In genomic region chr3:41304603-41305002, GRCh38 we compare ENCODE assay signal across 12 cellular contexts.
DNase-seq lines count a peak whose midpoint lies in the region; ATAC-seq and TF ChIP-seq lines count a peak whose summit lies in the region.
"Had no signal": no experiment of that assay in that cellular context is flagged by ENCODE, and none has a peak within 500 bp of the region (broad histone marks: within the 10 kb centered on the region; RNA-seq: fewer than 3 reads in every experiment).

No MANE protein-coding gene starts in this region.

- H3K9me2 ChIP-seq in PC-3 (replicated peaks; ENCODE audit: low read length), result no peaks in the 10 kb centered on the region

- no peaks in the 10 kb centered on the region for H3K36me3 ChIP-seq in PC-3 (ENCODE audit: low read depth, low read length)
- no peaks in the 10 kb centered on the region for H3K36me3 ChIP-seq in neural progenitor cell

- POLR2A ChIA-PET in PC-3 (lab: Charles Lee; ENCODE audit: unreplicated experiment), result no interaction called here

- CTCF ChIA-PET in PC-3 (lab: Charles Lee), result no interaction called here
- CTCF ChIA-PET in activated naive CD4-positive, alpha-beta T cell treated with anti-CD3 and anti-CD28 coated beads for 36 hours (lab: Charles Lee), result no interaction called here

- intact Hi-C loops in PC-3 (cut with micrococcal nuclease), result no loop called here
- intact Hi-C loops in activated naive CD4-positive, alpha-beta T cell treated with anti-CD3 and anti-CD28 coated beads for 36 hours (cut with micrococcal nuclease), result no loop called here

- peaks cover 2% of the 10 kb centered on the region for H3K36me3 Mint-ChIP-seq in neural progenitor cell
- no peaks in the 10 kb centered on the region for H3K36me3 Mint-ChIP-seq in activated naive CD4-positive, alpha-beta T cell treated with anti-CD3 and anti-CD28 coated beads for 36 hours (ENCODE audit: low read depth)
- H3K36me3 Mint-ChIP-seq: activated naive CD8-positive, alpha-beta T cell treated with anti-CD3 and anti-CD28 coated beads, Interleukin-2, amount 10 ng/mL, durations not matched to agents 7 days and 5 days had no signal

- H3K4me1 ChIP-seq in PC-3 (ENCODE audit: insufficient read depth, low read length) (peaks cover 19% of the 10 kb centered on the region), neural progenitor cell (no peaks in the 10 kb centered on the region)

- H3K27ac ChIP-seq in PC-3 (ENCODE audit: low read length) (no peak overlapping the region), neural progenitor cell (no peak overlapping the region)
- H3K27ac ChIP-seq: KMS-11 had no signal

- H3F3A ChIP-seq in PC-3 (ENCODE audit: low read length, unreplicated experiment), result no peaks in the 10 kb centered on the region
- no peaks in the 10 kb centered on the region for H3F3A ChIP-seq in neural progenitor cell (ENCODE audit: low read depth)

- H3K4me1 Mint-ChIP-seq in neural progenitor cell, result peaks cover 8% of the 10 kb centered on the region
- H3K4me1 Mint-ChIP-seq in activated naive CD4-positive, alpha-beta T cell treated with anti-CD3 and anti-CD28 coated beads for 36 hours (ENCODE audit: low read depth), result no peaks in the 10 kb centered on the region
- H3K4me1 Mint-ChIP-seq: activated naive CD8-positive, alpha-beta T cell treated with anti-CD3 and anti-CD28 coated beads, Interleukin-2, amount 10 ng/mL, durations not matched to agents 7 days and 5 days had no signal

- TF ChIP-seq CTCF in PC-3 (conservative IDR thresholded peaks at IDR 0.05; ENCODE audit: low read depth, low read length) (no peak), neural progenitor cell (IDR thresholded peaks at IDR 0.05) (no peak)

- H3K27me3 Mint-ChIP-seq in neural progenitor cell (ENCODE audit: insufficient read depth, low read depth), result peaks cover 3% of the 10 kb centered on the region
- no peaks in the 10 kb centered on the region for H3K27me3 Mint-ChIP-seq in activated naive CD4-positive, alpha-beta T cell treated with anti-CD3 and anti-CD28 coated beads for 36 hours (ENCODE audit: low read depth)
- H3K27me3 Mint-ChIP-seq: activated naive CD8-positive, alpha-beta T cell treated with anti-CD3 and anti-CD28 coated beads, Interleukin-2, amount 10 ng/mL, durations not matched to agents 7 days and 5 days had no signal

- H3K9me3 Mint-ChIP-seq in neural progenitor cell, result peaks cover 5% of the 10 kb centered on the region
- no peaks in the 10 kb centered on the region for H3K9me3 Mint-ChIP-seq in activated naive CD4-positive, alpha-beta T cell treated with anti-CD3 and anti-CD28 coated beads for 36 hours
- H3K9me3 Mint-ChIP-seq: activated naive CD8-positive, alpha-beta T cell treated with anti-CD3 and anti-CD28 coated beads, Interleukin-2, amount 10 ng/mL, durations not matched to agents 7 days and 5 days had no signal

- H3K27me3 ChIP-seq in PC-3 (ENCODE audit: low read length) (no peaks in the 10 kb centered on the region), neural progenitor cell (no peaks in the 10 kb centered on the region)

- H3K79me2 ChIP-seq in PC-3 (ENCODE audit: low read length) (no peaks in the 10 kb centered on the region), neural progenitor cell (ENCODE audit: low read depth) (no peaks in the 10 kb centered on the region)

- H3K9me3 ChIP-seq in PC-3 (ENCODE audit: low read length), result no peaks in the 10 kb centered on the region
- H3K9me3 ChIP-seq in neural progenitor cell (ENCODE audit: low read depth), result no peaks in the 10 kb centered on the region

- H3K4me2 ChIP-seq in PC-3 (ENCODE audit: low read length) (no peak overlapping the region), neural progenitor cell (no peak overlapping the region)
- H3K4me2 ChIP-seq: KMS-11 had no signal

- no TSS peak for BruUV-seq in PC-3 (replicated peaks; lab: Mats Ljungman, UMichigan)

- H4K20me1 ChIP-seq in PC-3 (ENCODE audit: low read length) (no peaks in the 10 kb centered on the region), neural progenitor cell (ENCODE audit: low read depth) (no peaks in the 10 kb centered on the region)

- peak; percentile 3 for DNase-seq in GM04504 (ENCODE audit: low read depth)
- peak; percentile 43 for DNase-seq in PC-3
- peak; percentile 54 for DNase-seq in fibroblast of gingiva (ENCODE audit: low read depth)
- DNase-seq in neural progenitor cell (ENCODE audit: low spot score), result no peak
- DNase-seq in HuH-7.5 (ENCODE audit: low spot score), result no peak
- no peak for DNase-seq in activated naive CD4-positive, alpha-beta T cell treated with anti-CD3 and anti-CD28 coated beads for 36 hours
- DNase-seq: activated naive CD8-positive, alpha-beta T cell treated with anti-CD3 and anti-CD28 coated beads, Interleukin-2, amount 10 ng/mL, durations not matched to agents 7 days and 5 days; NCI-H226 had no signal

- no peak overlapping the region for H3K4me3 Mint-ChIP-seq in neural progenitor cell
- H3K4me3 Mint-ChIP-seq in activated naive CD4-positive, alpha-beta T cell treated with anti-CD3 and anti-CD28 coated beads for 36 hours, result no peak overlapping the region
- H3K4me3 Mint-ChIP-seq: activated naive CD8-positive, alpha-beta T cell treated with anti-CD3 and anti-CD28 coated beads, Interleukin-2, amount 10 ng/mL, durations not matched to agents 7 days and 5 days had no signal

- H3K9ac ChIP-seq in PC-3 (ENCODE audit: low read length) (no peak overlapping the region), neural progenitor cell (no peak overlapping the region)
- H3K9ac ChIP-seq: KMS-11 had no signal

- H3K4me3 ChIP-seq in PC-3 (ENCODE audit: low read length) (no peak overlapping the region), neural progenitor cell (no peak overlapping the region)

- peak overlapping the region; percentile 36 for H3K27ac Mint-ChIP-seq in neural progenitor cell
- H3K27ac Mint-ChIP-seq in activated naive CD4-positive, alpha-beta T cell treated with anti-CD3 and anti-CD28 coated beads for 36 hours, result no peak overlapping the region
- H3K27ac Mint-ChIP-seq: activated naive CD8-positive, alpha-beta T cell treated with anti-CD3 and anti-CD28 coated beads, Interleukin-2, amount 10 ng/mL, durations not matched to agents 7 days and 5 days had no signal

- peak; percentile 61 for ATAC-seq in PC-3
- no peak for ATAC-seq in activated CD4-positive, CD25-positive, alpha-beta regulatory T cell treated with anti-CD3 and anti-CD28 coated beads, Interleukin-2, amount 50 U/mL, for 24 hours
- no peak for ATAC-seq in HG03045 (IDR thresholded peaks at IDR 0.05; ENCODE audit: unreplicated experiment)
- ATAC-seq: HCT116 had no signal

- H2AFZ ChIP-seq in PC-3 (ENCODE audit: low read length), result no peak overlapping the region
- H2AFZ ChIP-seq in neural progenitor cell (replicated peaks), result no peak overlapping the region

Comparison
In these comparisons a context has a peak if more than half of its experiments do, and no peak if none do; other contexts are left out.
1. DNase-seq: peak in GM04504 (single experiment), PC-3 (single experiment) and fibroblast of gingiva (single experiment); none in neural progenitor cell (single experiment), HuH-7.5 (single experiment) and activated naive CD4-positive, alpha-beta T cell treated with anti-CD3 and anti-CD28 coated beads for 36 hours (single experiment).